ENCODE assay signal across 8 cellular contexts in the genomic region with DNA sequence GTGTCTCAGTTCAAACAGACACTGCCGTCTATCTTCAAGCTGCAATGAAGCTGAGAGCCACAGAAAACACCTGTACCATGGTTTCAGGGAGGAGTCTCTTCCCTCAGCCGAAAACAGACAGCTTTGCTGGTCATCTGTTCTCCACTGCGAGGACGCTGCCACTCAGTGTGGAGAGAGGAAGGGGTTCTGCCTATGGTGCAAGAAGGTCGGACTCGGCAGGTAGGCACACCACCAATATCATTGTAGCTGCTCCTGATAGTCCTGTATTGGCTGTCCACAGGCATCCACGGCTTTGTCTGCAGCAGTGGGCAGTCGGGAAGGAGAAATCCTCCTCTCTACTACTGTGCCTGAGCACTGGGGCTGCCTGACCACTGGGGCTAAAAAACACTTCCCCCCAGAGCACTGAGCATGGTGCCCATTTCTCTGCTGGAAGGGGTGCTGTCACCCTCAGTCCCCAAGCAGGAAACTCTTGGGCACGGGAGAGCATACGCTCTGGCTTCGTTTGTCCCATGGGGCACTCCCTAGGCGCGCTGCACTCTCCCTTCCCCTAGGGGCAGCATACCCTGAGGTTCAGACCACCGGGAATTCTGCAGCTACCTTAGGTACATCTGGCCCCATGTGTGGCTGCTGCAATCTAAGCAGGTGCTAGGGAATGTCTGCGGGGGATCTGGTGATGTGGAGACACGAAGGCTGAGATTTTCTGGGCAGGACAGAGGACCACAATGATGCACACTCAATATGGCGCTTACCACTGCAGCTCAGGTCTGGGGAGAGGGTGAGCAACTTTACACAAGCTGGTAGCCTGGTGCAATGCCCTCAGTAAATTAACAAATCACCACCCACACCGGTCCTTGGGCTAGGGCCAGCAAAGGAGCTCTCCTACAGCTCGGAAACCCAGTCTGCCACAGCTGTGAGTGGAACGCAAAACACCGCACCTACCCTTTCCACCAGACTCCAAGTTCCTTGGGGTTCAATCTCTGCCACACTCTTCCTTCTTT.
DNase-seq lines count a peak whose midpoint lies in the region; ATAC-seq and TF ChIP-seq lines count a peak whose summit lies in the region.

No MANE protein-coding gene starts in this region.

- TF ChIP-seq CTCF in Peyer's patch (IDR thresholded peaks at IDR 0.05) (peak in 4 of 6 experiments; percentile 22 to 58 (median 40)), foreskin fibroblast (IDR thresholded peaks at IDR 0.05; ENCODE audit: low read depth, low read length) (peak; percentile 16), GM10248 (IDR thresholded peaks at IDR 0.05; ENCODE audit: control extremely low read depth, extremely low read depth, low read depth, missing control alignments) (no peak)

- H3K27ac ChIP-seq in Peyer's patch: no peak overlapping the region

- no peak for ATAC-seq in stimulated activated naive CD8-positive, alpha-beta T cell treated with anti-CD3 and anti-CD28 coated beads, Interleukin-15, Interleukin-2, amounts not matched to agents 100 U/mL and 50 U/mL, for 24 hours
- peak; percentile 24 for ATAC-seq in HG02943 (IDR thresholded peaks at IDR 0.05; ENCODE audit: low read depth, unreplicated experiment)
- peak; percentile 52 for ATAC-seq in stimulated activated naive CD8-positive, alpha-beta T cell treated with anti-CD3 and anti-CD28 coated beads, Interleukin-15, amount 100 ng/mL, for 72 hours

- CTCF ChIA-PET in GM10248 (lab: Yijun Ruan, JAX): interaction anchor here (0.8 to 4.4 kb wide), 26 partner anchors 9 to 1500 kb away, joined by 3 to 49 read pairs (median 5); no protein-coding TSS in a partner anchor

- H3K4me1 ChIP-seq in Peyer's patch: no peaks in the 10 kb centered on the region

- no peaks in the 10 kb centered on the region for H3K36me3 ChIP-seq in Peyer's patch

- H3K4me3 ChIP-seq in Peyer's patch (peak overlapping the region in 3 of 4 donors; percentile 19 to 51 (median 43)), foreskin fibroblast (ENCODE audit: low read depth in 1 of 2, low read length in 2 of 2) (no peak overlapping the region)

- peaks cover 3% of the 10 kb centered on the region for H3K27me3 Mint-ChIP-seq in stimulated activated naive CD8-positive, alpha-beta T cell treated with anti-CD3 and anti-CD28 coated beads, Interleukin-15, Interleukin-2, amounts not matched to agents 100 ng/mL and 50 ng/mL, for 24 hours
- H3K27me3 Mint-ChIP-seq in stimulated activated naive CD8-positive, alpha-beta T cell treated with anti-CD3 and anti-CD28 coated beads, Interleukin-15, amount 100 ng/mL, for 72 hours: peaks cover 14% of the 10 kb centered on the region

- no peak overlapping the region for H3K27ac Mint-ChIP-seq in stimulated activated naive CD8-positive, alpha-beta T cell treated with anti-CD3 and anti-CD28 coated beads, Interleukin-15, Interleukin-2, amounts not matched to agents 100 ng/mL and 50 ng/mL, for 24 hours
- peak overlapping the region in 1 of 2 donors; percentile 9 for H3K27ac Mint-ChIP-seq in stimulated activated naive CD8-positive, alpha-beta T cell treated with anti-CD3 and anti-CD28 coated beads, Interleukin-15, amount 100 ng/mL, for 72 hours

- H3K9me3 Mint-ChIP-seq in stimulated activated naive CD8-positive, alpha-beta T cell treated with anti-CD3 and anti-CD28 coated beads, Interleukin-15, Interleukin-2, amounts not matched to agents 100 ng/mL and 50 ng/mL, for 24 hours: no peaks in the 10 kb centered on the region
- no peaks in the 10 kb centered on the region for H3K9me3 Mint-ChIP-seq in stimulated activated naive CD8-positive, alpha-beta T cell treated with anti-CD3 and anti-CD28 coated beads, Interleukin-15, amount 100 ng/mL, for 72 hours

- no peaks in the 10 kb centered on the region for H3K9me3 ChIP-seq in Peyer's patch

- TF ChIP-seq POLR2A in Peyer's patch (IDR thresholded peaks at IDR 0.05): no peak

- H3K4me3 Mint-ChIP-seq in stimulated activated naive CD8-positive, alpha-beta T cell treated with anti-CD3 and anti-CD28 coated beads, Interleukin-15, Interleukin-2, amounts not matched to agents 100 ng/mL and 50 ng/mL, for 24 hours: peak overlapping the region; percentile 17
- H3K4me3 Mint-ChIP-seq in stimulated activated naive CD8-positive, alpha-beta T cell treated with anti-CD3 and anti-CD28 coated beads, Interleukin-15, amount 100 ng/mL, for 72 hours: peak overlapping the region; percentile 44 to 66

- no peaks in the 10 kb centered on the region for H3K4me1 Mint-ChIP-seq in stimulated activated naive CD8-positive, alpha-beta T cell treated with anti-CD3 and anti-CD28 coated beads, Interleukin-15, Interleukin-2, amounts not matched to agents 100 ng/mL and 50 ng/mL, for 24 hours (ENCODE audit: low read depth)
- H3K4me1 Mint-ChIP-seq in stimulated activated naive CD8-positive, alpha-beta T cell treated with anti-CD3 and anti-CD28 coated beads, Interleukin-15, amount 100 ng/mL, for 72 hours: peaks cover 10% of the 10 kb centered on the region

- H3K36me3 Mint-ChIP-seq in stimulated activated naive CD8-positive, alpha-beta T cell treated with anti-CD3 and anti-CD28 coated beads, Interleukin-15, Interleukin-2, amounts not matched to agents 100 ng/mL and 50 ng/mL, for 24 hours (ENCODE audit: low read depth): no peaks in the 10 kb centered on the region

- POLR2A ChIA-PET in GM10248 (lab: Yijun Ruan, JAX): no interaction called here

- H3K27me3 ChIP-seq in Peyer's patch: no peaks in the 10 kb centered on the region

- DNase-seq in stimulated activated naive CD8-positive, alpha-beta T cell treated with anti-CD3 and anti-CD28 coated beads, Interleukin-15, Interleukin-2, amounts not matched to agents 100 U/mL and 50 U/mL, for 24 hours: no peak
- peak in 2 of 3 donors; percentile 53 to 61 for DNase-seq in Peyer's patch
- no peak for DNase-seq in foreskin fibroblast
- no peak for DNase-seq in stimulated activated naive CD8-positive, alpha-beta T cell treated with anti-CD3 and anti-CD28 coated beads, Interleukin-15, amount 100 ng/mL, for 72 hours
- no peak for DNase-seq in C1 segment of cervical spinal cord (lab: John Stamatoyannopoulos, UW)
- DNase-seq in GM10248 (ENCODE audit: extremely low spot score): no peak

Comparison
In these comparisons a context has a peak if more than half of its experiments do, and no peak if none do; other contexts are left out.
1. DNase-seq: peak in Peyer's patch (2 of 3); none in stimulated activated naive CD8-positive, alpha-beta T cell treated with anti-CD3 and anti-CD28 coated beads, Interleukin-15, Interleukin-2, amounts not matched to agents 100 U/mL and 50 U/mL, for 24 hours (single experiment), foreskin fibroblast (0 of 2), stimulated activated naive CD8-positive, alpha-beta T cell treated with anti-CD3 and anti-CD28 coated beads, Interleukin-15, amount 100 ng/mL, for 72 hours (0 of 2), C1 segment of cervical spinal cord (0 of 14) and GM10248 (single experiment).
2. H3K4me3 ChIP-seq: peak in Peyer's patch (3 of 4); none in foreskin fibroblast (0 of 2).